ENCODE assay signal across 22 cellular contexts in genomic region chr14:43338713-43339112, GRCh38.
"Had no signal": no experiment of that assay in that cellular context is flagged by ENCODE, and none has a peak within 500 bp of the region (broad histone marks: within the 10 kb centered on the region; RNA-seq: fewer than 3 reads in every experiment).

No MANE protein-coding gene starts in this region.

- FAIRE-seq: K562, RCC 7860 had no signal

- H3K9me3 ChIP-seq: SJSA1 had no signal

- H3K27ac ChIP-seq: KMS-11, SJSA1, SK-N-MC had no signal

- ATAC-seq: K562, T-cell had no signal

- H3K27me3 ChIP-seq: SJSA1 had no signal

- H3K4me1 ChIP-seq: SJSA1 had no signal

- H3K4me2 ChIP-seq: KMS-11 had no signal

- H3K9ac ChIP-seq: KMS-11 had no signal

- H3K4me3 ChIP-seq: K562, SJSA1, SK-N-MC had no signal

- DNase-seq: NCI-H1092, NCI-H1105 treated with DMSO at 0.1 percent for 48 hours, NCI-H1417 treated with DMSO at 0.1 percent for 48 hours, NCI-H146, NCI-H1694 treated with DMSO at 0.1 percent for 48 hours, NCI-H1930, NCI-H2081, NCI-H2107, NCI-H2227 treated with DMSO at 0.1 percent for 48 hours, NCI-H524, NCI-H526 treated with DMSO at 0.1 percent for 48 hours, NCI-H748 treated with DMSO at 0.1 percent for 48 hours, Right ventricle myocardium superior, RPMI8226, SIG-M5, SW 1271, T-cell had no signal

- H3K36me3 ChIP-seq: SJSA1 had no signal
